In the genomic region with DNA sequence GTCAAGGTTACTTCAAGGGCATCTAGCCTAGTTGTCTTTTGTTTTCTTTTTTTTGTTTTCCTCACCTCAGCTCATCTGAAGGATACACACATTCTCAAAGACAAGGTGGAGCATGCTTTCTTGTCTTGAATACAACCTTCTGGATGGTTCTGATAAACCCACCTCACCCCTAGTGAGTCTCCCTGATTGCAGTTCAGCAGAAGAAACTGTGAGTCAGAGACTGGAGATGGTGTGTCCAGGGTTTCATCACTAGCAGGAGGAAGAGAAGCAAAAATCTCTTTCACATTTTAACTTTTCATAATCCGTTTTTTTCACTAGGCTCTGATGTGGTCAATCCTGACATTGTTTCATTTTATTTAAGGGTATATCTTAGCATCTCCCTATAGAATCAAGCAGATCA, we compare ENCODE assay signal across 17 cellular contexts.
DNase-seq lines count a peak whose midpoint lies in the region; ATAC-seq, FAIRE-seq and TF ChIP-seq lines count a peak whose summit lies in the region.
"Had no signal": no experiment of that assay in that cellular context is flagged by ENCODE, and none has a peak within 500 bp of the region (broad histone marks: within the 10 kb centered on the region; RNA-seq: fewer than 3 reads in every experiment).

No MANE protein-coding gene starts in this region.

- in situ Hi-C loops in mammary epithelial cell (cut with MboI; ENCODE audit: low sequenced_read_pairs in 2 of 2), result no loop called here

- no peaks in the 10 kb centered on the region for H3K9me3 ChIP-seq in mammary epithelial cell (replicated peaks; ENCODE audit: insufficient read depth, low read length)
- H3K9me3 ChIP-seq in keratinocyte (ENCODE audit: control insufficient read depth, low read depth, low read length), result no peaks in the 10 kb centered on the region
- H3K9me3 ChIP-seq: HAP-1, SJCRH30 had no signal

- no peaks in the 10 kb centered on the region for H3K4me1 ChIP-seq in GM23338 (ENCODE audit: insufficient read depth)
- peaks cover 29% of the 10 kb centered on the region for H3K4me1 ChIP-seq in mammary epithelial cell (ENCODE audit: insufficient read depth, low read length)
- H3K4me1 ChIP-seq in keratinocyte (ENCODE audit: control insufficient read depth, extremely low read depth, insufficient read depth, low read length), result peaks cover 25% of the 10 kb centered on the region
- H3K4me1 ChIP-seq: BLaER1, HAP-1, SJCRH30 had no signal

- H3K27ac ChIP-seq in GM23338 (ENCODE audit: low read depth) (no peak overlapping the region), mammary epithelial cell (ENCODE audit: insufficient read depth, low read depth, low read length) (peak overlapping the region; percentile 2), keratinocyte (ENCODE audit: control insufficient read depth, insufficient read depth, low read length) (no peak overlapping the region)
- H3K27ac ChIP-seq: BLaER1, SJCRH30 had no signal

- ATAC-seq in GM23338 (no peak), GM19351 (IDR thresholded peaks at IDR 0.05; ENCODE audit: unreplicated experiment) (no peak), GM18867 (IDR thresholded peaks at IDR 0.05; ENCODE audit: unreplicated experiment) (no peak), HG02981 (IDR thresholded peaks at IDR 0.05; ENCODE audit: unreplicated experiment) (no peak)

- H3K9ac ChIP-seq in mammary epithelial cell (ENCODE audit: insufficient read depth, low read length), result no peak overlapping the region
- no peak overlapping the region for H3K9ac ChIP-seq in keratinocyte (ENCODE audit: control insufficient read depth, extremely low read depth, insufficient read depth, low read length)
- H3K9ac ChIP-seq: BLaER1 had no signal

- 78% methylated on average over 1 of the region's 1 CpG for WGBS in mammary epithelial cell (ENCODE audit: low coverage, missing lambda C conversion rate)

- no peaks in the 10 kb centered on the region for H4K20me1 ChIP-seq in GM23338 (replicated peaks; ENCODE audit: insufficient read depth)
- no peaks in the 10 kb centered on the region for H4K20me1 ChIP-seq in mammary epithelial cell (ENCODE audit: insufficient read depth, low read length)
- H4K20me1 ChIP-seq in keratinocyte (ENCODE audit: control insufficient read depth, extremely low read depth, insufficient read depth, low read length), result no peaks in the 10 kb centered on the region
- H4K20me1 ChIP-seq: BLaER1 had no signal

- H3K27me3 Mint-ChIP-seq in GM23338 (ENCODE audit: insufficient read depth, low read depth, poor library complexity), result no peaks in the 10 kb centered on the region

- H3K27ac Mint-ChIP-seq in GM23338, result peak overlapping the region; percentile 46; the same call in 1 of the 2 replicates
- H3K27ac Mint-ChIP-seq: CD8-positive, alpha-beta memory T cell had no signal

- peaks cover 9% of the 10 kb centered on the region; the same call in 1 of the 2 replicates for H3K9me2 ChIP-seq in GM23338 (ENCODE audit: insufficient read depth)

- H2AFZ ChIP-seq in GM23338 (no peak overlapping the region), mammary epithelial cell (ENCODE audit: low read depth, low read length) (no peak overlapping the region), keratinocyte (ENCODE audit: control insufficient read depth, low read length) (no peak overlapping the region)

- no peaks in the 10 kb centered on the region for H3K36me3 Mint-ChIP-seq in GM23338 (ENCODE audit: low read depth)
- H3K36me3 Mint-ChIP-seq: CD8-positive, alpha-beta memory T cell had no signal

- H3K4me3 ChIP-seq in GM23338 (no peak overlapping the region), mammary epithelial cell (replicated peaks in 1 of 3; ENCODE audit: insufficient read depth in 1 of 3, low read depth in 2 of 3, low read length in 3 of 3) (no peak overlapping the region), keratinocyte (ENCODE audit: control insufficient read depth in 2 of 3, extremely low read depth in 1 of 3, insufficient read depth in 2 of 3, low read depth in 1 of 3, low read length in 3 of 3) (no peak overlapping the region)
- H3K4me3 ChIP-seq: BLaER1, HAP-1, SJCRH30 had no signal

- TF ChIP-seq CTCF in GM23338 (conservative IDR thresholded peaks at IDR 0.05; ENCODE audit: low read depth in 2 of 2) (no peak), mammary epithelial cell (conservative IDR thresholded peaks at IDR 0.05 in 1 of 2, IDR thresholded peaks at IDR 0.05 in 1 of 2; ENCODE audit: extremely low read depth in 1 of 2, insufficient read depth in 1 of 2, low read depth in 1 of 2, low read length in 2 of 2) (no peak), keratinocyte (optimal IDR thresholded peaks at IDR 0.05 in 1 of 3, IDR thresholded peaks at IDR 0.05 in 1 of 3, conservative IDR thresholded peaks at IDR 0.05 in 1 of 3; ENCODE audit: extremely low read depth in 1 of 3, insufficient read depth in 2 of 3, low read length in 3 of 3) (no peak)

- H3K4me2 ChIP-seq in GM23338, result no peak overlapping the region
- H3K4me2 ChIP-seq in mammary epithelial cell (ENCODE audit: insufficient read depth, low read depth, low read length), result no peak overlapping the region
- no peak overlapping the region for H3K4me2 ChIP-seq in keratinocyte (ENCODE audit: control insufficient read depth, extremely low read depth, insufficient read depth, low read depth, low read length)
- H3K4me2 ChIP-seq: BLaER1 had no signal

- H3F3A ChIP-seq in GM23338 (replicated peaks; ENCODE audit: low read depth), result no peaks in the 10 kb centered on the region

- FAIRE-seq in keratinocyte (lab: Jason Lieb, UNC), result peak; percentile 71

- DNase-seq in GM03348 (ENCODE audit: low spot score) (peak; percentile 29), GM23338 (ENCODE audit: low spot score) (no peak), mammary epithelial cell (peak; percentile 67), keratinocyte (ENCODE audit: low read depth, low spot score) (no peak), inferior parietal cortex (ENCODE audit: extremely low spot score) (no peak)
- DNase-seq: CD8-positive, alpha-beta memory T cell; Karpas-422; NCI-H1105 treated with DMSO at 0.1 percent for 48 hours; NCI-H187; NCI-H510A; RPMI8226; SJCRH30 had no signal

- no peaks in the 10 kb centered on the region for H3K4me1 Mint-ChIP-seq in GM23338
- H3K4me1 Mint-ChIP-seq: CD8-positive, alpha-beta memory T cell had no signal

- no TSS peak for BruUV-seq in mammary epithelial cell (replicated peaks; lab: Mats Ljungman, UMichigan)

- no peaks in the 10 kb centered on the region for H3K79me2 ChIP-seq in GM23338 (replicated peaks; ENCODE audit: insufficient read depth)
- no peaks in the 10 kb centered on the region for H3K79me2 ChIP-seq in mammary epithelial cell (ENCODE audit: insufficient read depth, low read length)
- no peaks in the 10 kb centered on the region for H3K79me2 ChIP-seq in keratinocyte (ENCODE audit: control insufficient read depth, insufficient read depth, low read length)

- no peak overlapping the region for H3K4me3 Mint-ChIP-seq in GM23338
- H3K4me3 Mint-ChIP-seq: CD8-positive, alpha-beta memory T cell had no signal

- CTCF ChIA-PET in mammary epithelial cell (lab: Charles Lee; ENCODE audit: low non-redundant PET), result no interaction called here

- intact Hi-C loops in mammary epithelial cell (cut with micrococcal nuclease), result no loop called here

- no peaks in the 10 kb centered on the region for H3K9me3 Mint-ChIP-seq in GM23338
- H3K9me3 Mint-ChIP-seq: CD8-positive, alpha-beta memory T cell had no signal

- H3K36me3 ChIP-seq in GM23338 (ENCODE audit: insufficient read depth) (no peaks in the 10 kb centered on the region), mammary epithelial cell (ENCODE audit: insufficient read depth, low read length) (no peaks in the 10 kb centered on the region), keratinocyte (ENCODE audit: control insufficient read depth in 2 of 2, extremely low read depth in 1 of 2, insufficient read depth in 2 of 2, low read length in 2 of 2) (no peaks in the 10 kb centered on the region)
- H3K36me3 ChIP-seq: BLaER1, HAP-1, SJCRH30 had no signal

- dilution Hi-C loops in mammary epithelial cell (cut with HindIII; ENCODE audit: low sequenced_read_pairs) (no loop called here), keratinocyte (cut with MboI; ENCODE audit: extremely low pct_ligation_motif_present, low sequenced_read_pairs) (no loop called here)

- no peaks in the 10 kb centered on the region for H3K27me3 ChIP-seq in GM23338 (ENCODE audit: insufficient read depth)
- H3K27me3 ChIP-seq in mammary epithelial cell (ENCODE audit: insufficient read depth, low read length), result no peaks in the 10 kb centered on the region
- H3K27me3 ChIP-seq in keratinocyte (ENCODE audit: control insufficient read depth, extremely low read depth, insufficient read depth, low read length), result no peaks in the 10 kb centered on the region
- H3K27me3 ChIP-seq: BLaER1, SJCRH30 had no signal

- H3K9me1 ChIP-seq in keratinocyte (ENCODE audit: control insufficient read depth, extremely low read depth, insufficient read depth, low read length), result no peaks in the 10 kb centered on the region

TF ChIP-seq in GM23338, 12 proteins besides CTCF, POLR2A, EP300 and RAD21 (continues in another document):
- TF ChIP-seq JUNB (IDR thresholded peaks at IDR 0.05; ENCODE audit: unreplicated experiment) (no peak), ZNF331 (CRISPR knock-in tag; IDR thresholded peaks at IDR 0.05; ENCODE audit: low read depth) (no peak), ZNF114 (CRISPR knock-in tag; IDR thresholded peaks at IDR 0.05) (no peak), POLR2AphosphoS5 (IDR thresholded peaks at IDR 0.05; ENCODE audit: low read depth) (no peak)
- TF ChIP-seq, protein P1, sequence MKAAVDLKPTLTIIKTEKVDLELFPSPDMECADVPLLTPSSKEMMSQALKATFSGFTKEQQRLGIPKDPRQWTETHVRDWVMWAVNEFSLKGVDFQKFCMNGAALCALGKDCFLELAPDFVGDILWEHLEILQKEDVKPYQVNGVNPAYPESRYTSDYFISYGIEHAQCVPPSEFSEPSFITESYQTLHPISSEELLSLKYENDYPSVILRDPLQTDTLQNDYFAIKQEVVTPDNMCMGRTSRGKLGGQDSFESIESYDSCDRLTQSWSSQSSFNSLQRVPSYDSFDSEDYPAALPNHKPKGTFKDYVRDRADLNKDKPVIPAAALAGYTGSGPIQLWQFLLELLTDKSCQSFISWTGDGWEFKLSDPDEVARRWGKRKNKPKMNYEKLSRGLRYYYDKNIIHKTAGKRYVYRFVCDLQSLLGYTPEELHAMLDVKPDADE (IDR thresholded peaks at IDR 0.05), result no peak

Comparison
In these comparisons a context has a peak if more than half of its experiments do, and no peak if none do; other contexts are left out.
1. DNase-seq: peak in GM03348 (single experiment) and mammary epithelial cell (single experiment); none in GM23338 (single experiment), keratinocyte (single experiment) and inferior parietal cortex (single experiment).